Comparison of ENCODE assay signal across 15 cellular contexts in genomic region chr7:45702751-45703150, GRCh38.
"Had no signal": no experiment of that assay in that cellular context is flagged by ENCODE, and none has a peak within 500 bp of the region (broad histone marks: within the 10 kb centered on the region; RNA-seq: fewer than 3 reads in every experiment).

No MANE protein-coding gene starts in this region.

- H3K27me3 ChIP-seq: esophagus muscularis mucosa, neutrophil had no signal

- H3K4me3 ChIP-seq: esophagus muscularis mucosa, left ventricle myocardium inferior, mucosa of descending colon, SJSA1, smooth muscle cell had no signal

- H3K36me3 Mint-ChIP-seq: activated CD4-positive, alpha-beta memory T cell treated with anti-CD3 and anti-CD28 coated beads for 36 hours; memory B cell; naive thymus-derived CD4-positive, alpha-beta T cell; T-cell had no signal

- H3K9me3 ChIP-seq: esophagus muscularis mucosa, left ventricle myocardium inferior, mucosa of descending colon, neutrophil, SJSA1 had no signal

- H3K4me1 Mint-ChIP-seq: activated naive CD8-positive, alpha-beta T cell treated with anti-CD3 and anti-CD28 coated beads, Interleukin-2, amount 50 U/mL, for 24 hours; memory B cell; naive thymus-derived CD4-positive, alpha-beta T cell; T-cell had no signal

- ATAC-seq: activated naive CD8-positive, alpha-beta T cell treated with anti-CD3 and anti-CD28 coated beads, Interleukin-2, amount 50 U/mL, for 24 hours; mucosa of descending colon; naive thymus-derived CD4-positive, alpha-beta T cell had no signal

- DNase-seq: activated CD4-positive, alpha-beta memory T cell treated with anti-CD3 and anti-CD28 coated beads for 36 hours; activated naive CD4-positive, alpha-beta T cell treated with anti-CD3 and anti-CD28 coated beads for 36 hours; activated naive CD8-positive, alpha-beta T cell treated with anti-CD3 and anti-CD28 coated beads, Interleukin-2, amount 50 U/mL, for 24 hours; aorta; left ventricle myocardium inferior; T-helper 9 cell had no signal

- H3K27ac Mint-ChIP-seq: activated CD4-positive, alpha-beta memory T cell treated with anti-CD3 and anti-CD28 coated beads for 36 hours; activated naive CD4-positive, alpha-beta T cell treated with anti-CD3 and anti-CD28 coated beads for 36 hours; activated naive CD8-positive, alpha-beta T cell treated with anti-CD3 and anti-CD28 coated beads, Interleukin-2, amount 50 U/mL, for 24 hours; activated T-helper 1 cell treated with anti-CD3 and anti-CD28 coated beads, Interleukin-12 subunit alpha, Interleukin-12 subunit beta, Interleukin-2, Interleukin-4 antibody, amounts not matched to agents 30 ng/mL and 10 ng/mL and 1 ng/mL, durations not matched to agents 14 hours and 24 hours and 36 hours; memory B cell; naive thymus-derived CD4-positive, alpha-beta T cell; T-cell had no signal

- H3K4me1 ChIP-seq: SJSA1 had no signal

- H3K27ac ChIP-seq: esophagus muscularis mucosa, left ventricle myocardium inferior, neutrophil, SJSA1 had no signal

- H3K36me3 ChIP-seq: esophagus muscularis mucosa, neutrophil, SJSA1 had no signal

- H3K4me3 Mint-ChIP-seq: activated CD4-positive, alpha-beta memory T cell treated with anti-CD3 and anti-CD28 coated beads for 36 hours; activated naive CD4-positive, alpha-beta T cell treated with anti-CD3 and anti-CD28 coated beads for 36 hours; activated naive CD8-positive, alpha-beta T cell treated with anti-CD3 and anti-CD28 coated beads, Interleukin-2, amount 50 U/mL, for 24 hours; activated T-helper 1 cell treated with anti-CD3 and anti-CD28 coated beads, Interleukin-12 subunit alpha, Interleukin-12 subunit beta, Interleukin-2, Interleukin-4 antibody, amounts not matched to agents 30 ng/mL and 10 ng/mL and 1 ng/mL, durations not matched to agents 14 hours and 24 hours and 36 hours; memory B cell; naive thymus-derived CD4-positive, alpha-beta T cell; T-cell had no signal

- H3K9me3 Mint-ChIP-seq: activated CD4-positive, alpha-beta memory T cell treated with anti-CD3 and anti-CD28 coated beads for 36 hours; activated naive CD4-positive, alpha-beta T cell treated with anti-CD3 and anti-CD28 coated beads for 36 hours; activated naive CD8-positive, alpha-beta T cell treated with anti-CD3 and anti-CD28 coated beads, Interleukin-2, amount 50 U/mL, for 24 hours; activated T-helper 1 cell treated with anti-CD3 and anti-CD28 coated beads, Interleukin-12 subunit alpha, Interleukin-12 subunit beta, Interleukin-2, Interleukin-4 antibody, amounts not matched to agents 30 ng/mL and 10 ng/mL and 1 ng/mL, durations not matched to agents 14 hours and 24 hours and 36 hours; memory B cell; naive thymus-derived CD4-positive, alpha-beta T cell; T-cell had no signal
